1 cellular context compared by ENCODE assay signal in genomic region chr2:235570966-235571692, GRCh38.
TF ChIP-seq lines count a peak whose summit lies in the region.

No MANE protein-coding gene starts in this region.

TF ChIP-seq in WTC11, 78 proteins besides CTCF, POLR2A, EP300 and RAD21:
- no peak for TF ChIP-seq USF2 (CRISPR knock-in tag; IDR thresholded peaks at IDR 0.05)
- TF ChIP-seq ATF1 (CRISPR knock-in tag; IDR thresholded peaks at IDR 0.05) = no peak
- no peak for TF ChIP-seq SMAD3 (CRISPR knock-in tag; IDR thresholded peaks at IDR 0.05; ENCODE audit: borderline replicate concordance)
TF ChIP-seq in WTC11: peak in this region for 0.
